20 cellular contexts compared by ENCODE assay signal in the genomic region with DNA sequence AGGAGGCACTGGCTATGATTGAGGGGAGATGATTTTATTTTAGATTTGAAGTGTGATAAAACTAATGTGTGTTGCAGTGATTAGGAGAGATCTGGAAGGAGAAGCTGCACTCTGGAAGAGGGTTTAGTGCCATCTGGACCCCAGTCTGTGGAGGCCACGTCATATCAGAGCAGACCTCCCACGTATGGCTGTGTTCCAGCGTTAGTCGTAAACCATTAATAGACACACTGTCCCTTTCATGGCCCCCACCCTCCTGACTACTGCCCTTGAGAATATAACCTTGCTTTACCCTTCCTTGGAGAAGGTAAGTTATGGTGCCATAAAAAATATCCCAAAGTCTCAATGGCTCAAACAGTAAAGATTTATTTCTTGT. TPM values are rescaled to one million over a fixed set of nuclear protein-coding genes. Genes with fewer than 3 reads are reported as not detected.
A peak's percentile ranks its signal among the peaks of the same experiment; 100 is the strongest.
DNase-seq lines count a peak whose midpoint lies in the region; FAIRE-seq and TF ChIP-seq lines count a peak whose summit lies in the region.
"Had no signal": no experiment of that assay in that cellular context is flagged by ENCODE, and none has a peak within 500 bp of the region (broad histone marks: within the 10 kb centered on the region; RNA-seq: fewer than 3 reads in every experiment).

No MANE protein-coding gene starts in this region.

- no peak for FAIRE-seq in frontal cortex (lab: Jason Lieb, UNC)

- 25% methylated on average over 4 of the region's 4 CpGs for WGBS in SK-N-SH (ENCODE audit: low lambda C conversion rate)
- WGBS in suprapubic skin = 65% methylated on average over 4 of the region's 4 CpGs

- H3K27ac ChIP-seq in SK-N-SH (ENCODE audit: low read depth in 2 of 2, low read length in 1 of 2) = no peak overlapping the region; a peak in 1 of 4 replicates
- H3K27ac ChIP-seq in suprapubic skin = no peak overlapping the region
- H3K27ac ChIP-seq: PC-9, tibial artery had no signal

- no peaks in the 10 kb centered on the region for H3K9me2 ChIP-seq in SK-N-SH

- no peak for TF ChIP-seq POLR2A in suprapubic skin (IDR thresholded peaks at IDR 0.05)

- TF ChIP-seq CTCF in SK-N-SH (IDR thresholded peaks at IDR 0.05) (no peak), suprapubic skin (IDR thresholded peaks at IDR 0.05) (no peak)

- H3K27me3 ChIP-seq in MG63 = peaks cover 4% of the 10 kb centered on the region; the same call in 1 of the 2 replicates
- H3K27me3 ChIP-seq in SK-N-SH (ENCODE audit: insufficient read depth) = no peaks in the 10 kb centered on the region
- H3K27me3 ChIP-seq in suprapubic skin = peaks cover 2% of the 10 kb centered on the region
- H3K27me3 ChIP-seq: tibial artery had no signal

- H3K4me3 ChIP-seq in MG63 = no peak overlapping the region
- H3K4me3 ChIP-seq in SK-N-SH (ENCODE audit: low read depth in 2 of 2, low read length in 1 of 2) = no peak overlapping the region
- no peak overlapping the region for H3K4me3 ChIP-seq in suprapubic skin
- H3K4me3 ChIP-seq: PC-9, tibial artery had no signal

- no peak overlapping the region for H2AFZ ChIP-seq in SK-N-SH (ENCODE audit: low read depth)
- H2AFZ ChIP-seq: PC-9 had no signal

- CTCF ChIA-PET in SK-N-SH (lab: Yijun Ruan, JAX) = interaction anchor here (1.3 kb wide), 1 partner anchor 459 kb away, joined by 3 read pairs; no protein-coding TSS in a partner anchor

- H3K36me3 ChIP-seq in MG63 (no peaks in the 10 kb centered on the region), SK-N-SH (replicated peaks in 1 of 2; ENCODE audit: control insufficient read depth in 1 of 2, insufficient read depth in 2 of 2, low read length in 1 of 2) (no peaks in the 10 kb centered on the region), suprapubic skin (no peaks in the 10 kb centered on the region)
- H3K36me3 ChIP-seq: tibial artery had no signal

- H3K79me2 ChIP-seq in SK-N-SH (ENCODE audit: insufficient read depth) = no peaks in the 10 kb centered on the region

- TF ChIP-seq RAD21 in SK-N-SH (IDR thresholded peaks at IDR 0.05; ENCODE audit: low read length) = no peak

- peak in 1 of 2 experiments; percentile 63; a peak in 1 of 4 replicates for TF ChIP-seq EP300 in SK-N-SH (IDR thresholded peaks at IDR 0.05; ENCODE audit: borderline replicate concordance in 1 of 2, low read depth in 1 of 2, low read length in 1 of 2)
- no peak for TF ChIP-seq EP300 in suprapubic skin (IDR thresholded peaks at IDR 0.05)

- H3K4me1 ChIP-seq in SK-N-SH (ENCODE audit: control insufficient read depth in 1 of 2, insufficient read depth in 2 of 2, low read depth in 1 of 2, low read length in 1 of 2) (peaks cover 0 to 30% of the 10 kb centered on the region in 2 experiments; a peak in 2 of 4 replicates), suprapubic skin (no peaks in the 10 kb centered on the region)
- H3K4me1 ChIP-seq: tibial artery had no signal

- H3K4me2 ChIP-seq in SK-N-SH = no peak overlapping the region
- H3K4me2 ChIP-seq: PC-9 had no signal

- DNase-seq in DMS 273 (lab: John Stamatoyannopoulos, UW; ENCODE audit: unreplicated experiment) (peak; percentile 95), MG63 (peak; percentile 35), SK-N-SH (peak; percentile 66), left kidney (ENCODE audit: low read depth, low spot score) (peak; percentile 39), suprapubic skin (ENCODE audit: low spot score in 2 of 2) (no peak), frontal cortex (ENCODE audit: low spot score in 2 of 2) (no peak), NCI-H526 (lab: John Stamatoyannopoulos, UW) (no peak)
- DNase-seq in NK-92 treated with Interleukin-12 subunit alpha and Interleukin-12 subunit beta, amount 100 ng/mL, for 24 hours (lab: John Stamatoyannopoulos, UW) = no peak
- DNase-seq: activated CD4-positive, alpha-beta T cell treated with anti-CD3 and anti-CD28 coated beads, Interleukin-2, amount 50 U/mL, for 1 hour; activated gamma-delta T cell treated with Interleukin-2 at 50 U/mL for 16 hours; activated T-cell treated with anti-CD3 and anti-CD28 coated beads, Interleukin-2, amount 50 U/mL, for 4 hours; dermis blood vessel endothelial cell; IMR-90; NCI-H1105; NCI-H2029 treated with DMSO at 0.1 percent for 48 hours; NCI-H345; nucleus accumbens; PC-9; Right ventricle myocardium superior; tibial artery had no signal

- no peaks in the 10 kb centered on the region for H4K20me1 ChIP-seq in SK-N-SH (ENCODE audit: insufficient read depth)

- no peaks in the 10 kb centered on the region for H3F3A ChIP-seq in SK-N-SH (replicated peaks; ENCODE audit: insufficient read depth)

- POLR2A ChIA-PET in SK-N-SH (lab: Yijun Ruan, JAX) = no interaction called here

- H3K9me3 ChIP-seq in MG63 (no peaks in the 10 kb centered on the region), SK-N-SH (no peaks in the 10 kb centered on the region), suprapubic skin (no peaks in the 10 kb centered on the region)
- H3K9me3 ChIP-seq: tibial artery had no signal

- no peak overlapping the region for H3K9ac ChIP-seq in SK-N-SH

TF ChIP-seq in SK-N-SH, 30 proteins besides CTCF, POLR2A, EP300 and RAD21:
- TF ChIP-seq RCOR1 (IDR thresholded peaks at IDR 0.05; ENCODE audit: low read length) (peak; percentile 39; the same call in 1 of the 2 replicates), GATA2 (CRISPR knock-in tag; IDR thresholded peaks at IDR 0.05) (peak; percentile 37; the same call in 1 of the 2 replicates), JUND (IDR thresholded peaks at IDR 0.05) (no peak)

RNA-seq across cellular contexts. Expression of a gene that starts 33.1 kb away (rescaled TPM):
- 2.5 and 4.8 TPM in 2 replicates for total RNA-seq in MG63 (2014; rRNA removed; shearing (Covaris generic); ENCODE audit: low replicate concordance)
- polyA plus RNA-seq in SK-N-SH (2012; rRNA removed) = 0.36 and 0.44 TPM in 2 replicates
- 0.57 and 0.62 TPM in 2 replicates for polyA plus RNA-seq in SK-N-SH (2012; cell fraction: cytosol; rRNA removed)
- polyA plus RNA-seq in SK-N-SH (2012; cell fraction: nucleus; rRNA removed) = 0.16 and 0.25 TPM in 2 replicates
- 1 to 10 TPM; 5.5 to 8.9 (median 6.1) TPM for total RNA-seq in suprapubic skin
- total RNA-seq in frontal cortex = 46.1 TPM
- total RNA-seq: PC-9 had no signal

Comparison
In these comparisons a context has a peak if more than half of its experiments do, and no peak if none do; other contexts are left out.
1. DNase-seq: peak in DMS 273 (single experiment), MG63 (single experiment), SK-N-SH (single experiment) and left kidney (single experiment); none in suprapubic skin (0 of 2), frontal cortex (0 of 2), NCI-H526 (0 of 2) and NK-92 treated with Interleukin-12 subunit alpha and Interleukin-12 subunit beta, amount 100 ng/mL, for 24 hours (single experiment).